ENCODE assay signal across 26 cellular contexts in the genomic region with DNA sequence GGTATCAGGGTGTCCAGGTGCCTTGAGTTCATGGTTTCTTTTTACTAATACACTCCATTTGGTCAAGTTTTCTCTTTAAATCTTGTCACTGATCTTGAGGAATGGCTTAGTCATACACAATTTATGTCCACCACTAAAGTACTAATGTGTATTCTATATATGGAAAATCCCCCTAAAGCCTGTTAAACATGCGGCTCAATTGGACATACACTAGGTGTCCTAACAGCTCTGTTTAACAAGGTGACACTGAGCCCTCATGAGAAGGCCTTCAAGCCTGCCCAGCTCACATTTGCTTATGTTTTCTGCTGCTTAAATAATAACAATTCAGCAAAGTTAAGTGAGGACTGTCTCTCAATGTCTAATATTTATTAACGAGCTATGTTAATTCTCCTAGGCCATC. TPM values are rescaled to one million over a fixed set of nuclear protein-coding genes. Genes with fewer than 3 reads are reported as not detected.
DNase-seq lines count a peak whose midpoint lies in the region; ATAC-seq, FAIRE-seq and TF ChIP-seq lines count a peak whose summit lies in the region.
"Had no signal": no experiment of that assay in that cellular context is flagged by ENCODE, and none has a peak within 500 bp of the region (broad histone marks: within the 10 kb centered on the region; RNA-seq: fewer than 3 reads in every experiment).

No MANE protein-coding gene starts in this region.

- no peaks in the 10 kb centered on the region for H3K4me1 ChIP-seq in aorta (ENCODE audit: control insufficient read depth in 1 of 2, insufficient read depth in 2 of 2, low read length in 2 of 2)
- peaks cover 0 to 26% (median 10%) of the 10 kb centered on the region in 4 donors for H3K4me1 ChIP-seq in tibial nerve
- H3K4me1 ChIP-seq: vagina had no signal

- TF ChIP-seq POLR2A in tibial nerve (IDR thresholded peaks at IDR 0.05) = no peak

- H3K36me3 ChIP-seq in aorta (ENCODE audit: control insufficient read depth in 1 of 2, insufficient read depth in 2 of 2, low read length in 1 of 2) = no peaks in the 10 kb centered on the region
- no peaks in the 10 kb centered on the region for H3K36me3 ChIP-seq in tibial nerve
- H3K36me3 ChIP-seq: spleen, vagina had no signal

- H3K4me1 Mint-ChIP-seq in stimulated activated naive CD8-positive, alpha-beta T cell treated with anti-CD3 and anti-CD28 coated beads, Interleukin-15, Interleukin-2, amounts not matched to agents 100 ng/mL and 50 ng/mL, for 24 hours (ENCODE audit: low read depth) = peaks cover 59% of the 10 kb centered on the region

- no peaks in the 10 kb centered on the region for H3K36me3 Mint-ChIP-seq in stimulated activated naive CD8-positive, alpha-beta T cell treated with anti-CD3 and anti-CD28 coated beads, Interleukin-15, Interleukin-2, amounts not matched to agents 100 ng/mL and 50 ng/mL, for 24 hours (ENCODE audit: low read depth)
- H3K36me3 Mint-ChIP-seq: CD14-positive monocyte had no signal

- no peak for ATAC-seq in stimulated activated naive CD8-positive, alpha-beta T cell treated with anti-CD3 and anti-CD28 coated beads, Interleukin-15, Interleukin-2, amounts not matched to agents 100 U/mL and 50 U/mL, for 24 hours
- no peak for ATAC-seq in aorta (ENCODE audit: low FRiP score)
- ATAC-seq: esophagus mucosa, left lobe of liver had no signal

- H3K27ac Mint-ChIP-seq in stimulated activated naive CD8-positive, alpha-beta T cell treated with anti-CD3 and anti-CD28 coated beads, Interleukin-15, Interleukin-2, amounts not matched to agents 100 ng/mL and 50 ng/mL, for 24 hours = peak overlapping the region; percentile 98
- H3K27ac Mint-ChIP-seq: CD14-positive monocyte, HFFc6 had no signal

- H3K27me3 Mint-ChIP-seq in stimulated activated naive CD8-positive, alpha-beta T cell treated with anti-CD3 and anti-CD28 coated beads, Interleukin-15, Interleukin-2, amounts not matched to agents 100 ng/mL and 50 ng/mL, for 24 hours = no peaks in the 10 kb centered on the region

- TF ChIP-seq CTCF in GM10248 (IDR thresholded peaks at IDR 0.05; ENCODE audit: control extremely low read depth, extremely low read depth, low read depth, missing control alignments) (no peak), tibial nerve (IDR thresholded peaks at IDR 0.05) (no peak)

- no peak for TF ChIP-seq EP300 in tibial nerve (IDR thresholded peaks at IDR 0.05)

- H3K9me3 ChIP-seq in aorta (ENCODE audit: control insufficient read depth, low read length) (no peaks in the 10 kb centered on the region), tibial nerve (no peaks in the 10 kb centered on the region)
- H3K9me3 ChIP-seq: spleen, vagina had no signal

- 94 to 95% methylated on average over 2 of the region's 2 CpGs for WGBS in aorta, 2 donors
- WGBS in tibial nerve, 2 donors = 97 to 100% methylated on average over 2 of the region's 2 CpGs

- intact Hi-C loops in aorta (cut with DNase I) = no loop called here

- no peaks in the 10 kb centered on the region for H3K27me3 ChIP-seq in aorta (ENCODE audit: control insufficient read depth in 1 of 2, insufficient read depth in 2 of 2, low read length in 1 of 2)
- H3K27me3 ChIP-seq in tibial nerve = no peaks in the 10 kb centered on the region
- H3K27me3 ChIP-seq: spleen, vagina had no signal

- CTCF ChIA-PET in GM10248 (lab: Yijun Ruan, JAX) = interaction anchor here (0.8 to 2.5 kb wide), 5 partner anchors 12 to 347 kb away, joined by 3 to 10 read pairs (median 5); a partner anchor contains a TSS

- no peak for FAIRE-seq in RCC 7860 (lab: Jason Lieb, UNC)
- FAIRE-seq: HTR-8/SVneo had no signal

- no peak for DNase-seq in stimulated activated naive CD8-positive, alpha-beta T cell treated with anti-CD3 and anti-CD28 coated beads, Interleukin-15, Interleukin-2, amounts not matched to agents 100 U/mL and 50 U/mL, for 24 hours
- DNase-seq in RCC 7860 (ENCODE audit: low spot score) (peak; percentile 20), iPS-NIHi11 (ENCODE audit: low spot score) (peak; percentile 12), NCI-H1105 (lab: John Stamatoyannopoulos, UW) (no peak), GM10248 (ENCODE audit: extremely low spot score) (no peak), aorta (no peak), tibial nerve (ENCODE audit: low spot score in 2 of 2) (no peak)
- DNase-seq: activated CD4-positive, alpha-beta T cell treated with anti-CD3 and anti-CD28 coated beads, Interleukin-2, amount 50 U/mL, for 1 hour; activated CD8-positive, alpha-beta memory T cell treated with anti-CD3 and anti-CD28 coated beads, Interleukin-2, amount 50 U/mL, for 48 hours; activated gamma-delta T cell treated with Interleukin-2 at 50 U/mL for 16 hours; anterior cingulate cortex; cerebellar nuclear complex; DMS79 treated with DMSO at 0.1 percent for 48 hours; effector CD8-positive, alpha-beta T cell; HFFc6; midbrain; NCI-H2171; NCI-H774; spleen; stimulated activated CD8-positive, alpha-beta memory T cell treated with anti-CD3 and anti-CD28 coated beads, Interleukin-4, amount 100 ng/mL, for 48 hours had no signal

- POLR2A ChIA-PET in GM10248 (lab: Yijun Ruan, JAX) = no interaction called here

- no peaks in the 10 kb centered on the region for H3K9me3 Mint-ChIP-seq in stimulated activated naive CD8-positive, alpha-beta T cell treated with anti-CD3 and anti-CD28 coated beads, Interleukin-15, Interleukin-2, amounts not matched to agents 100 ng/mL and 50 ng/mL, for 24 hours
- H3K9me3 Mint-ChIP-seq: HFFc6 had no signal

- H3K4me3 ChIP-seq in aorta (ENCODE audit: low read length in 2 of 2) (no peak overlapping the region), tibial nerve (no peak overlapping the region)
- H3K4me3 ChIP-seq: spleen, vagina had no signal

- H3K4me3 Mint-ChIP-seq in stimulated activated naive CD8-positive, alpha-beta T cell treated with anti-CD3 and anti-CD28 coated beads, Interleukin-15, Interleukin-2, amounts not matched to agents 100 ng/mL and 50 ng/mL, for 24 hours = no peak overlapping the region
- H3K4me3 Mint-ChIP-seq: CD14-positive monocyte, HFFc6 had no signal

- H3K27ac ChIP-seq in aorta (ENCODE audit: low read depth in 1 of 2, low read length in 2 of 2) (no peak overlapping the region), tibial nerve (no peak overlapping the region)
- H3K27ac ChIP-seq: vagina had no signal

RNA-seq across cellular contexts. Expression of a gene that starts 31.5 kb away (rescaled TPM):
- 1 to 10 TPM; 5.5 to 6.9 TPM for total RNA-seq in aorta
- 1 to 10 TPM; 1.0 to 2.0 TPM for polyA plus RNA-seq in aorta
- 10 to 100 TPM; 12.9 to 22.5 (median 16.4) TPM for total RNA-seq in tibial nerve

Comparison
In these comparisons a context has a peak if more than half of its experiments do, and no peak if none do; other contexts are left out.
1. DNase-seq: peak in RCC 7860 (single experiment) and iPS-NIHi11 (single experiment); none in stimulated activated naive CD8-positive, alpha-beta T cell treated with anti-CD3 and anti-CD28 coated beads, Interleukin-15, Interleukin-2, amounts not matched to agents 100 U/mL and 50 U/mL, for 24 hours (single experiment), NCI-H1105 (single experiment), GM10248 (single experiment), aorta (0 of 2) and tibial nerve (0 of 2).